1 cellular context compared by ENCODE assay signal in the genomic region with DNA sequence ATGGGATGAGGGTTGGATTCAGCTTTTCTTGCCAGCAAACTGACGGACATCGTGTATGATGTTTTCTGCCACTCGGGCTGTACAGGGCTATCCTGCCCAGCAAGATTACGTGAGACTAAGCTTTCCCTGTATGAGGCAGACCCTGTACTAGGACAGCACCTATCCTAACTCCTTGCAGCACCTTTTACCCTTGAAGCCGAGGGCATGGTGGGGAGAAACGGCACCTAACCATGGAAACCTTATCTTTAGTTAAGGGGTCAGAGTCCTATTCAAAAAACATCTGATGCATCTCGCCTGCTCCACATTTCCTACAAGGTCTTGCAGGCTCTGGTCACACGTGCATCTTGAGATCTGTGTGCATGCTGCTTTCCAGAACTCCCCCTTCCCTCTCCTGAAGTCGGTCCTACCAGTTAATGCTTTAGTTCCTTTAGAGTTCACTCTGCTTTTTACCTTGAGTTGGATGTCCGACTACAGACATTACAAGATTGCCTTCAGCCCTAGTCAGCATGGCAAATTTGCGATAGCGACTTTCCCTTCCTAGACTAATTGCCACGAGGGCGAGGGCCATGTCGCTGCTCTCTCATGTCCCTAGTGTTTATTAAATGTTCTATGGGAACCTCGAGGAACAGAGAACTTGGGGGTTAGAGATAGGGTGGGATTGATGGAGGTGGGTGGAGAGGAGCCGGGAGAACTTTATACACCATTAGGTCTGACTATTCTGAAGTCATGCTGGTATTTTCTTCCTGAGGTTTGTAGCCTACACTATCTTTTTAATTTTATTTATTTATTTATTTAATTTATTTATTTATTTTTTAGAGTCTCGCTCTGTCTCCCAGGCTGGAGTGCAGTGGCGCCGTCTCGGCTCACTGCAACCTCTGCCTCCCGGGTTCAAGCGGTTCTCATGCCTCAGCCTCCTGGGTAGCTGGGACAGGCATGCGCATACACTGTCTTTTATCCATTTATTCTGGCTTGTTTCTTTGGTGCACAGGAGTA.
TF ChIP-seq lines count a peak whose summit lies in the region.

No MANE protein-coding gene starts in this region.

TF ChIP-seq in WTC11, 78 proteins besides CTCF, POLR2A, EP300 and RAD21 (continued from another document):
- TF ChIP-seq ESRRA (CRISPR knock-in tag; IDR thresholded peaks at IDR 0.05; ENCODE audit: borderline replicate concordance) = no peak
